19 cellular contexts compared by ENCODE assay signal in the genomic region with DNA sequence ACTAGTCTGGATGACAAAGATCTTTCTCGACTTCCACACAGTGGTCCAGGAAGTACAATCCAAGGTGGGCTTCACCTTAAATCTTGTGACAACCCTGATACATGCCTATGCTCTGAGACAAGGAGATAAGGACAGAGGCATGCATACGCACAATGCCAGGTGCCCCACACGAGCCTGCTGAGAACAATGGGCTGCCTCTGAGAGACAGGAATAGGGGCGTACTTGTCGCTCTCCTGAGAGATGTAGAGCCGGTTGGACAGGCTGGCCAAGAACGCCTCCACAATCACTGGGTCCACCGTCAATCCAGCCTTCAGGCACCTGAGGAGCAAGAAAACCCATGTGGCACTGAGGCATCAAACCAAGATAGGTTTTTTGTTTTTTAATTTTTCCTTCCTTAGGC. TPM values are rescaled to one million over a fixed set of nuclear protein-coding genes. Genes with fewer than 3 reads are reported as not detected.
DNase-seq lines count a peak whose midpoint lies in the region; ATAC-seq and TF ChIP-seq lines count a peak whose summit lies in the region.
"Had no signal": no experiment of that assay in that cellular context is flagged by ENCODE, and none has a peak within 500 bp of the region (broad histone marks: within the 10 kb centered on the region; RNA-seq: fewer than 3 reads in every experiment).

No MANE protein-coding gene starts in this region.

- H3K4me1 Mint-ChIP-seq in endothelial cell (ENCODE audit: unreplicated experiment), result peaks cover 28% of the 10 kb centered on the region

- ATAC-seq in GM21786 (IDR thresholded peaks at IDR 0.05; ENCODE audit: unreplicated experiment), result no peak
- no peak for ATAC-seq in HG02970 (IDR thresholded peaks at IDR 0.05; ENCODE audit: low FRiP score, unreplicated experiment)
- ATAC-seq: GM12878, PC-3 had no signal

- peaks cover 48% of the 10 kb centered on the region for H3K36me3 Mint-ChIP-seq in endothelial cell (ENCODE audit: low read depth, unreplicated experiment)

- no peak overlapping the region for H3K27ac Mint-ChIP-seq in endothelial cell (ENCODE audit: unreplicated experiment)
- H3K27ac Mint-ChIP-seq: CD14-positive monocyte had no signal

- peak overlapping the region; percentile 4 for H3K4me3 Mint-ChIP-seq in endothelial cell (ENCODE audit: unreplicated experiment)
- H3K4me3 Mint-ChIP-seq: CD14-positive monocyte had no signal

- no peak for TF ChIP-seq CTCF in endothelial cell (IDR thresholded peaks at IDR 0.05; ENCODE audit: unreplicated experiment)

- no peaks in the 10 kb centered on the region for H3K9me3 Mint-ChIP-seq in endothelial cell (ENCODE audit: unreplicated experiment)
- H3K9me3 Mint-ChIP-seq: CD14-positive monocyte had no signal

- H3K27me3 Mint-ChIP-seq in endothelial cell (ENCODE audit: unreplicated experiment), result peaks cover 9% of the 10 kb centered on the region

- DNase-seq in SIG-M5 treated with dmso at 0.1 percent for 504 hours (lab: John Stamatoyannopoulos, UW; ENCODE audit: unreplicated experiment), result peak; percentile 27
- DNase-seq in SIG-M5 (lab: John Stamatoyannopoulos, UW), result no peak
- no peak for DNase-seq in endothelial cell (ENCODE audit: low spot score)
- peak; percentile 77 for DNase-seq in mucosa of gallbladder (ENCODE audit: low spot score)
- no peak for DNase-seq in cerebellar cortex (ENCODE audit: low spot score)
- no peak for DNase-seq in stimulated activated naive CD4-positive, alpha-beta T cell (lab: John Stamatoyannopoulos, UW)
- DNase-seq: 8988T, Caco-2, HCEC 1CT, IMR-90, NCI-H2107, NCI-H446, PC-3 had no signal

RNA-seq across cellular contexts. Expression of gene SERPIND1, which starts 25.5 kb away (rescaled TPM):
- total RNA-seq in endothelial cell (ENCODE audit: unreplicated experiment) (0.18 TPM), mucosa of gallbladder (0.58 TPM)
- total RNA-seq: G401, HT-29, IMR-90 had no signal

RNA-seq across cellular contexts. Expression of gene PI4KA, which starts 59.2 kb away (rescaled TPM):
- 65.3 TPM for total RNA-seq in endothelial cell (ENCODE audit: unreplicated experiment)
- total RNA-seq in mucosa of gallbladder, result 100 TPM

RNA-seq across cellular contexts. Expression of gene SNAP29, which starts 59.4 kb away (rescaled TPM):
- total RNA-seq in endothelial cell (ENCODE audit: unreplicated experiment), result 22.7 TPM
- total RNA-seq in mucosa of gallbladder, result 34.6 TPM

Comparison
In these comparisons a context has a peak if more than half of its experiments do, and no peak if none do; other contexts are left out.
1. DNase-seq: peak in SIG-M5 treated with dmso at 0.1 percent for 504 hours (single experiment) and mucosa of gallbladder (single experiment); none in SIG-M5 (single experiment), endothelial cell (single experiment), cerebellar cortex (single experiment) and stimulated activated naive CD4-positive, alpha-beta T cell (0 of 6).